In the genomic region with DNA sequence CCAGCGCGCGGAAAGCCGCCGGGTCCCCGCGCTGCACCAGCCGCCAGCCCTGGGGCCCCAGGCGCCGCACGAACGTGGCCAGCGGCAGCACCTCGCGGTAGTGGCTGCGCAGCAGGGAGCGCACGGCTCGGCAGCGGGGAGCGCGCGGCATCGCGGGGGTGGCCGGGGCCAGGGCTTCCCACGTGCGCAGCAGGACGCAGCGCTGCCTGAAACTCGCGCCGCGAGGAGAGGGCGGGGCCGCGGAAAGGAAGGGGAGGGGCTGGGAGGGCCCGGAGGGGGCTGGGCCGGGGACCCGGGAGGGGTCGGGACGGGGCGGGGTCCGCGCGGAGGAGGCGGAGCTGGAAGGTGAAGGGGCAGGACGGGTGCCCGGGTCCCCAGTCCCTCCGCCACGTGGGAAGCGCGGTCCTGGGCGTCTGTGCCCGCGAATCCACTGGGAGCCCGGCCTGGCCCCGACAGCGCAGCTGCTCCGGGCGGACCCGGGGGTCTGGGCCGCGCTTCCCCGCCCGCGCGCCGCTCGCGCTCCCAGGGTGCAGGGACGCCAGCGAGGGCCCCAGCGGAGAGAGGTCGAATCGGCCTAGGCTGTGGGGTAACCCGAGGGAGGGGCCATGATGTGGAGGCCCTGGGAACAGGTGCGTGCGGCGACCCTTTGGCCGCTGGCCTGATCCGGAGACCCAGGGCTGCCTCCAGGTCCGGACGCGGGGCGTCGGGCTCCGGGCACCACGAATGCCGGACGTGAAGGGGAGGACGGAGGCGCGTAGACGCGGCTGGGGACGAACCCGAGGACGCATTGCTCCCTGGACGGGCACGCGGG, we compare ENCODE assay signal across 8 cellular contexts. TPM values are rescaled to one million over a fixed set of nuclear protein-coding genes. Genes with fewer than 3 reads are reported as not detected.
DNase-seq lines count a peak whose midpoint lies in the region; ATAC-seq and TF ChIP-seq lines count a peak whose summit lies in the region.

Gene TERT (minus strand): TSS at position 230 of the 811 bp plus-strand sequence. CDS start 79 bp downstream, at position 151.

- no peak within 1 kb of the TSS for H3K9ac ChIP-seq in MM.1S (ENCODE audit: low read length)

- no peaks in the 10 kb centered on the region for H3K9me2 ChIP-seq in MM.1S (replicated peaks; ENCODE audit: insufficient read depth, low read length)

- H3K4me1 ChIP-seq in Caco-2 (peaks cover 6% of the 10 kb centered on the region), MM.1S (ENCODE audit: low read length) (no peaks in the 10 kb centered on the region)

- intact Hi-C loops in Caco-2 (cut with micrococcal nuclease; ENCODE audit: unreplicated experiment) = no loop called here

- no peaks in the 10 kb centered on the region for H3K9me3 ChIP-seq in Caco-2
- no peaks in the 10 kb centered on the region for H3K9me3 ChIP-seq in MM.1S (replicated peaks; ENCODE audit: insufficient read depth, low read length)

- TF ChIP-seq CTCF in Caco-2 (IDR thresholded peaks at IDR 0.05; ENCODE audit: insufficient read depth in 1 of 2, low read depth in 1 of 2, low read length in 1 of 2, severe bottlenecking in 1 of 2, unreplicated experiment in 1 of 2) = no peak
- no peak for TF ChIP-seq CTCF in MM.1S (IDR thresholded peaks at IDR 0.05; ENCODE audit: low read length)

- H3K36me3 Mint-ChIP-seq in Caco-2 (ENCODE audit: insufficient read depth, unreplicated experiment) = no peaks in the 10 kb centered on the region

- H3K36me3 ChIP-seq in Caco-2 (ENCODE audit: control insufficient read depth, insufficient read depth, low read length) (no peaks in the 10 kb centered on the region), MM.1S (replicated peaks; ENCODE audit: insufficient read depth, low read length) (no peaks in the 10 kb centered on the region)

- H4K20me1 ChIP-seq in MM.1S (ENCODE audit: insufficient read depth, low read length) = no peaks in the 10 kb centered on the region

- no peak within 1 kb of the TSS for H3K27ac ChIP-seq in MM.1S (ENCODE audit: low read length)

- H3K4me3 ChIP-seq in Caco-2 (ENCODE audit: low read depth, low read length) (peak within 1 kb of the TSS; percentile 42), MM.1S (ENCODE audit: low read length) (peak within 1 kb of the TSS; percentile 25; the same call in 1 of the 2 replicates)

- CTCF ChIA-PET in Caco-2 (lab: Charles Lee) = no interaction called here

- H3K4me3 Mint-ChIP-seq in Caco-2 (ENCODE audit: unreplicated experiment) = peak within 1 kb of the TSS; percentile 65

- no peaks in the 10 kb centered on the region; the same call in 1 of the 2 replicates for H3K79me2 ChIP-seq in MM.1S (ENCODE audit: low read length)

- no peaks in the 10 kb centered on the region for H3K4me1 Mint-ChIP-seq in Caco-2 (ENCODE audit: low read depth, unreplicated experiment)

- H3K9me3 Mint-ChIP-seq in Caco-2 (ENCODE audit: unreplicated experiment) = no peaks in the 10 kb centered on the region

- ATAC-seq in HG03097 (IDR thresholded peaks at IDR 0.05; ENCODE audit: low FRiP score, unreplicated experiment) = no peak
- ATAC-seq in GM18907 (IDR thresholded peaks at IDR 0.05; ENCODE audit: unreplicated experiment) = no peak

- BruUV-seq in Caco-2 (replicated peaks; lab: Mats Ljungman, UMichigan) = no TSS peak

- H3F3A ChIP-seq in MM.1S (ENCODE audit: insufficient read depth, low read length) = 0 out of 2 replicates have a peak, but pooled peaks cover 6% of the 10 kb centered on the region

- DNase-seq in Caco-2 (peak; percentile 43 to 53), MM.1S (no peak), iPS-NIHi11 (ENCODE audit: low spot score) (peak; percentile 93), NOMO-1 treated with dmso at 0.1 percent for 144 hours (lab: John Stamatoyannopoulos, UW; ENCODE audit: unreplicated experiment) (no peak)
- DNase-seq in activated CD8-positive, alpha-beta memory T cell treated with anti-CD3 and anti-CD28 coated beads for 48 hours (ENCODE audit: low read depth in 2 of 3, low spot score in 2 of 3) = peak in 2 of 3 experiments; percentile 35 to 48
- peak; percentile 20 to 44 for DNase-seq in stimulated activated CD8-positive, alpha-beta memory T cell treated with anti-CD3 and anti-CD28 coated beads, Interleukin-2, amount 100 ng/mL, for 1 hour (ENCODE audit: low read depth in 2 of 2)

- no peak within 1 kb of the TSS for H2AFZ ChIP-seq in MM.1S (ENCODE audit: low read length)

- POLR2A ChIA-PET in Caco-2 (lab: Charles Lee) = no interaction called here

- H3K27me3 Mint-ChIP-seq in Caco-2 (ENCODE audit: insufficient read depth, unreplicated experiment) = no peaks in the 10 kb centered on the region

- H3K27ac Mint-ChIP-seq in Caco-2 (ENCODE audit: unreplicated experiment) = no peak within 1 kb of the TSS

- H3K27me3 ChIP-seq in Caco-2 (replicated peaks; ENCODE audit: control insufficient read depth, insufficient read depth, low read length) = no peaks in the 10 kb centered on the region
- H3K27me3 ChIP-seq in MM.1S (replicated peaks; ENCODE audit: insufficient read depth, low read length) = no peaks in the 10 kb centered on the region

- H3K4me2 ChIP-seq in MM.1S (ENCODE audit: low read depth, low read length) = peak within 1 kb of the TSS; percentile 43; the same call in 1 of the 2 replicates

RNA-seq across cellular contexts. Expression of gene TERT, which starts in this region (rescaled TPM):
- total RNA-seq in Caco-2 (2022) = 5.1 and 6.1 TPM in 2 replicates

Comparison
In these comparisons a context has a peak if more than half of its experiments do, and no peak if none do; other contexts are left out.
1. DNase-seq: peak in Caco-2 (2 of 2), activated CD8-positive, alpha-beta memory T cell treated with anti-CD3 and anti-CD28 coated beads for 48 hours (2 of 3), iPS-NIHi11 (single experiment) and stimulated activated CD8-positive, alpha-beta memory T cell treated with anti-CD3 and anti-CD28 coated beads, Interleukin-2, amount 100 ng/mL, for 1 hour (2 of 2); none in MM.1S (single experiment) and NOMO-1 treated with dmso at 0.1 percent for 144 hours (single experiment).